1 cellular context compared by ENCODE assay signal in the genomic region with DNA sequence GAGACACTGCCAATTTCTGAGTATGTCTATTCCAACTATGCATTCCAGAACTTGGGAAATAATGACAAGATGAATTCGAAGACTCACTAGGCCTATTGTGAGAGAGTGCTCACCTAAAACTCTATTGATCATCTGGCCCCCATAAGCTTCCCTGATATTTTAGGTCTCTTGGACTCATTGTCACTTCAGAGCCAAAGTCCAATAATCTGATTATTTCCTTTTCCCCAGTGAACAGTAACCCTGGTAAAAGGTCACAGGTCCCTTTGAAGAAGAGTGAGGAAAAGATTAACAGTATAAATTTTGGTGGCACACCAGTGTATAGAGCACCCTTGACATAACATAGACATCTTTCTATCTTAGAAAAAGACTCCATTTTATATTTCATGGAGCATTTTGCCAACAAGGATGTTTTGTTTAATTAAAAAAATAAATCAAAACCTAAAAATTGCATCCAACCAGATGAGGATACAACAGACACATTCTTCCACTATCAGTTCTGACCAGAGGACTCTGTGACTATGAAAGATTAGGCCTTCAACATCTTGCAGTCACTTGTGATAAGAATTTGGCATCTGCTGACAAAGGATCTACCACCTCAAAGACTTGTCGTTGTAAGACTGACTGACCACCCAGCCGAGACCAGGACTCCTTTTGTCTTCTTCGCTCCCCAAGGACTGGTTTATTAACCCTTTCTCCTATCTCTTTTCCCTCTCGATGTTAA.
TF ChIP-seq lines count a peak whose summit lies in the region.

No MANE protein-coding gene starts in this region.

TF ChIP-seq in K562, 482 proteins besides CTCF, POLR2A, EP300 and RAD21 (continued from another document and continues in another):
- TF ChIP-seq ZNF644 (tag; IDR thresholded peaks at IDR 0.05; ENCODE audit: low read depth), result peak; percentile 89
- TF ChIP-seq ZNF778 (CRISPR knock-in tag; IDR thresholded peaks at IDR 0.05), result no peak
- TF ChIP-seq NEUROD1 (IDR thresholded peaks at IDR 0.05; ENCODE audit: borderline replicate concordance, low read depth, low read length, partially characterized antibody), result no peak
- no peak for TF ChIP-seq KLF6 (CRISPR knock-in tag; IDR thresholded peaks at IDR 0.05; ENCODE audit: borderline replicate concordance)
- TF ChIP-seq, protein P1, sequence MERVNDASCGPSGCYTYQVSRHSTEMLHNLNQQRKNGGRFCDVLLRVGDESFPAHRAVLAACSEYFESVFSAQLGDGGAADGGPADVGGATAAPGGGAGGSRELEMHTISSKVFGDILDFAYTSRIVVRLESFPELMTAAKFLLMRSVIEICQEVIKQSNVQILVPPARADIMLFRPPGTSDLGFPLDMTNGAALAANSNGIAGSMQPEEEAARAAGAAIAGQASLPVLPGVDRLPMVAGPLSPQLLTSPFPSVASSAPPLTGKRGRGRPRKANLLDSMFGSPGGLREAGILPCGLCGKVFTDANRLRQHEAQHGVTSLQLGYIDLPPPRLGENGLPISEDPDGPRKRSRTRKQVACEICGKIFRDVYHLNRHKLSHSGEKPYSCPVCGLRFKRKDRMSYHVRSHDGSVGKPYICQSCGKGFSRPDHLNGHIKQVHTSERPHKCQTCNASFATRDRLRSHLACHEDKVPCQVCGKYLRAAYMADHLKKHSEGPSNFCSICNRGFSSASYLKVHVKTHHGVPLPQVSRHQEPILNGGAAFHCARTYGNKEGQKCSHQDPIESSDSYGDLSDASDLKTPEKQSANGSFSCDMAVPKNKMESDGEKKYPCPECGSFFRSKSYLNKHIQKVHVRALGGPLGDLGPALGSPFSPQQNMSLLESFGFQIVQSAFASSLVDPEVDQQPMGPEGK (CRISPR knock-in tag; IDR thresholded peaks at IDR 0.05; ENCODE audit: borderline replicate concordance), result no peak
- no peak for TF ChIP-seq MTA3 (IDR thresholded peaks at IDR 0.05; ENCODE audit: borderline replicate concordance)
- no peak for TF ChIP-seq RFX1 (IDR thresholded peaks at IDR 0.05)
- TF ChIP-seq ZNF561 (CRISPR knock-in tag; conservative IDR thresholded peaks at IDR 0.05), result no peak
- no peak for TF ChIP-seq RBM34 (IDR thresholded peaks at IDR 0.05; ENCODE audit: borderline replicate concordance, insufficient read depth, low read length)
- peak; percentile 95 for TF ChIP-seq ARID1B (IDR thresholded peaks at IDR 0.05)
- TF ChIP-seq XRCC4 (IDR thresholded peaks at IDR 0.05; ENCODE audit: extremely low read depth, insufficient read depth, insufficient read length), result no peak
- no peak for TF ChIP-seq PYGO2 (tag; IDR thresholded peaks at IDR 0.05)
- TF ChIP-seq IRF2 (CRISPR knock-in tag; IDR thresholded peaks at IDR 0.05), result no peak
- no peak; the same call in 1 of the 2 replicates for TF ChIP-seq MECOM (CRISPR knock-in tag; IDR thresholded peaks at IDR 0.05)
- no peak for TF ChIP-seq DNMT1 (IDR thresholded peaks at IDR 0.05)
- no peak for TF ChIP-seq PCBP1 (IDR thresholded peaks at IDR 0.05; ENCODE audit: low read depth, low read length, poor library complexity, severe bottlenecking)
- no peak for TF ChIP-seq FOXJ3 (CRISPR knock-in tag; IDR thresholded peaks at IDR 0.05)
- no peak for TF ChIP-seq ESRRA (IDR thresholded peaks at IDR 0.05; ENCODE audit: borderline replicate concordance, low read depth)
- no peak for TF ChIP-seq ZNF696 (CRISPR knock-in tag; conservative IDR thresholded peaks at IDR 0.05)
- TF ChIP-seq MTA1 (IDR thresholded peaks at IDR 0.05; ENCODE audit: borderline replicate concordance), result peak; percentile 30; the same call in 1 of the 2 replicates
- TF ChIP-seq, protein P2, sequence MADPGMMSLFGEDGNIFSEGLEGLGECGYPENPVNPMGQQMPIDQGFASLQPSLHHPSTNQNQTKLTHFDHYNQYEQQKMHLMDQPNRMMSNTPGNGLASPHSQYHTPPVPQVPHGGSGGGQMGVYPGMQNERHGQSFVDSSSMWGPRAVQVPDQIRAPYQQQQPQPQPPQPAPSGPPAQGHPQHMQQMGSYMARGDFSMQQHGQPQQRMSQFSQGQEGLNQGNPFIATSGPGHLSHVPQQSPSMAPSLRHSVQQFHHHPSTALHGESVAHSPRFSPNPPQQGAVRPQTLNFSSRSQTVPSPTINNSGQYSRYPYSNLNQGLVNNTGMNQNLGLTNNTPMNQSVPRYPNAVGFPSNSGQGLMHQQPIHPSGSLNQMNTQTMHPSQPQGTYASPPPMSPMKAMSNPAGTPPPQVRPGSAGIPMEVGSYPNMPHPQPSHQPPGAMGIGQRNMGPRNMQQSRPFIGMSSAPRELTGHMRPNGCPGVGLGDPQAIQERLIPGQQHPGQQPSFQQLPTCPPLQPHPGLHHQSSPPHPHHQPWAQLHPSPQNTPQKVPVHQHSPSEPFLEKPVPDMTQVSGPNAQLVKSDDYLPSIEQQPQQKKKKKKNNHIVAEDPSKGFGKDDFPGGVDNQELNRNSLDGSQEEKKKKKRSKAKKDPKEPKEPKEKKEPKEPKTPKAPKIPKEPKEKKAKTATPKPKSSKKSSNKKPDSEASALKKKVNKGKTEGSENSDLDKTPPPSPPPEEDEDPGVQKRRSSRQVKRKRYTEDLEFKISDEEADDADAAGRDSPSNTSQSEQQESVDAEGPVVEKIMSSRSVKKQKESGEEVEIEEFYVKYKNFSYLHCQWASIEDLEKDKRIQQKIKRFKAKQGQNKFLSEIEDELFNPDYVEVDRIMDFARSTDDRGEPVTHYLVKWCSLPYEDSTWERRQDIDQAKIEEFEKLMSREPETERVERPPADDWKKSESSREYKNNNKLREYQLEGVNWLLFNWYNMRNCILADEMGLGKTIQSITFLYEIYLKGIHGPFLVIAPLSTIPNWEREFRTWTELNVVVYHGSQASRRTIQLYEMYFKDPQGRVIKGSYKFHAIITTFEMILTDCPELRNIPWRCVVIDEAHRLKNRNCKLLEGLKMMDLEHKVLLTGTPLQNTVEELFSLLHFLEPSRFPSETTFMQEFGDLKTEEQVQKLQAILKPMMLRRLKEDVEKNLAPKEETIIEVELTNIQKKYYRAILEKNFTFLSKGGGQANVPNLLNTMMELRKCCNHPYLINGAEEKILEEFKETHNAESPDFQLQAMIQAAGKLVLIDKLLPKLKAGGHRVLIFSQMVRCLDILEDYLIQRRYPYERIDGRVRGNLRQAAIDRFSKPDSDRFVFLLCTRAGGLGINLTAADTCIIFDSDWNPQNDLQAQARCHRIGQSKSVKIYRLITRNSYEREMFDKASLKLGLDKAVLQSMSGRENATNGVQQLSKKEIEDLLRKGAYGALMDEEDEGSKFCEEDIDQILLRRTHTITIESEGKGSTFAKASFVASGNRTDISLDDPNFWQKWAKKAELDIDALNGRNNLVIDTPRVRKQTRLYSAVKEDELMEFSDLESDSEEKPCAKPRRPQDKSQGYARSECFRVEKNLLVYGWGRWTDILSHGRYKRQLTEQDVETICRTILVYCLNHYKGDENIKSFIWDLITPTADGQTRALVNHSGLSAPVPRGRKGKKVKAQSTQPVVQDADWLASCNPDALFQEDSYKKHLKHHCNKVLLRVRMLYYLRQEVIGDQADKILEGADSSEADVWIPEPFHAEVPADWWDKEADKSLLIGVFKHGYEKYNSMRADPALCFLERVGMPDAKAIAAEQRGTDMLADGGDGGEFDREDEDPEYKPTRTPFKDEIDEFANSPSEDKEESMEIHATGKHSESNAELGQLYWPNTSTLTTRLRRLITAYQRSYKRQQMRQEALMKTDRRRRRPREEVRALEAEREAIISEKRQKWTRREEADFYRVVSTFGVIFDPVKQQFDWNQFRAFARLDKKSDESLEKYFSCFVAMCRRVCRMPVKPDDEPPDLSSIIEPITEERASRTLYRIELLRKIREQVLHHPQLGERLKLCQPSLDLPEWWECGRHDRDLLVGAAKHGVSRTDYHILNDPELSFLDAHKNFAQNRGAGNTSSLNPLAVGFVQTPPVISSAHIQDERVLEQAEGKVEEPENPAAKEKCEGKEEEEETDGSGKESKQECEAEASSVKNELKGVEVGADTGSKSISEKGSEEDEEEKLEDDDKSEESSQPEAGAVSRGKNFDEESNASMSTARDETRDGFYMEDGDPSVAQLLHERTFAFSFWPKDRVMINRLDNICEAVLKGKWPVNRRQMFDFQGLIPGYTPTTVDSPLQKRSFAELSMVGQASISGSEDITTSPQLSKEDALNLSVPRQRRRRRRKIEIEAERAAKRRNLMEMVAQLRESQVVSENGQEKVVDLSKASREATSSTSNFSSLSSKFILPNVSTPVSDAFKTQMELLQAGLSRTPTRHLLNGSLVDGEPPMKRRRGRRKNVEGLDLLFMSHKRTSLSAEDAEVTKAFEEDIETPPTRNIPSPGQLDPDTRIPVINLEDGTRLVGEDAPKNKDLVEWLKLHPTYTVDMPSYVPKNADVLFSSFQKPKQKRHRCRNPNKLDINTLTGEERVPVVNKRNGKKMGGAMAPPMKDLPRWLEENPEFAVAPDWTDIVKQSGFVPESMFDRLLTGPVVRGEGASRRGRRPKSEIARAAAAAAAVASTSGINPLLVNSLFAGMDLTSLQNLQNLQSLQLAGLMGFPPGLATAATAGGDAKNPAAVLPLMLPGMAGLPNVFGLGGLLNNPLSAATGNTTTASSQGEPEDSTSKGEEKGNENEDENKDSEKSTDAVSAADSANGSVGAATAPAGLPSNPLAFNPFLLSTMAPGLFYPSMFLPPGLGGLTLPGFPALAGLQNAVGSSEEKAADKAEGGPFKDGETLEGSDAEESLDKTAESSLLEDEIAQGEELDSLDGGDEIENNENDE (IDR thresholded peaks at IDR 0.05; ENCODE audit: low read depth, low read length), result no peak
- TF ChIP-seq KAT2B (IDR thresholded peaks at IDR 0.05; ENCODE audit: low read depth, low read length), result no peak
- TF ChIP-seq CREM (IDR thresholded peaks at IDR 0.05; ENCODE audit: low read depth), result no peak
- TF ChIP-seq HMG20A (CRISPR knock-in tag; conservative IDR thresholded peaks at IDR 0.05), result no peak
- no peak for TF ChIP-seq MEF2D (tag; conservative IDR thresholded peaks at IDR 0.05; ENCODE audit: low read depth)
- TF ChIP-seq FOSL1 (tag; conservative IDR thresholded peaks at IDR 0.05), result peak; percentile 39; the same call in 1 of the 2 replicates
- TF ChIP-seq SMARCB1 (IDR thresholded peaks at IDR 0.05; ENCODE audit: insufficient read length, low read depth), result no peak
- no peak for TF ChIP-seq KLF10 (CRISPR knock-in tag; IDR thresholded peaks at IDR 0.05)
- no peak for TF ChIP-seq ZNF780A (CRISPR knock-in tag; IDR thresholded peaks at IDR 0.05)
- TF ChIP-seq, protein P3, sequence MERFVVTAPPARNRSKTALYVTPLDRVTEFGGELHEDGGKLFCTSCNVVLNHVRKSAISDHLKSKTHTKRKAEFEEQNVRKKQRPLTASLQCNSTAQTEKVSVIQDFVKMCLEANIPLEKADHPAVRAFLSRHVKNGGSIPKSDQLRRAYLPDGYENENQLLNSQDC (CRISPR knock-in tag; IDR thresholded peaks at IDR 0.05), result no peak
- no peak for TF ChIP-seq RNF2 (IDR thresholded peaks at IDR 0.05)
- peak; percentile 97 for TF ChIP-seq TAL1 (IDR thresholded peaks at IDR 0.05)
- TF ChIP-seq ZNF41 (CRISPR knock-in tag; conservative IDR thresholded peaks at IDR 0.05), result no peak
- TF ChIP-seq, protein P4, sequence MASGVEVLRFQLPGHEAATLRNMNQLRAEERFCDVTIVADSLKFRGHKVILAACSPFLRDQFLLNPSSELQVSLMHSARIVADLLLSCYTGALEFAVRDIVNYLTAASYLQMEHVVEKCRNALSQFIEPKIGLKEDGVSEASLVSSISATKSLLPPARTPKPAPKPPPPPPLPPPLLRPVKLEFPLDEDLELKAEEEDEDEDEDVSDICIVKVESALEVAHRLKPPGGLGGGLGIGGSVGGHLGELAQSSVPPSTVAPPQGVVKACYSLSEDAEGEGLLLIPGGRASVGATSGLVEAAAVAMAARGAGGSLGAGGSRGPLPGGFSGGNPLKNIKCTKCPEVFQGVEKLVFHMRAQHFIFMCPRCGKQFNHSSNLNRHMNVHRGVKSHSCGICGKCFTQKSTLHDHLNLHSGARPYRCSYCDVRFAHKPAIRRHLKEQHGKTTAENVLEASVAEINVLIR (CRISPR knock-in tag; IDR thresholded peaks at IDR 0.05), result no peak
- TF ChIP-seq, protein P5, sequence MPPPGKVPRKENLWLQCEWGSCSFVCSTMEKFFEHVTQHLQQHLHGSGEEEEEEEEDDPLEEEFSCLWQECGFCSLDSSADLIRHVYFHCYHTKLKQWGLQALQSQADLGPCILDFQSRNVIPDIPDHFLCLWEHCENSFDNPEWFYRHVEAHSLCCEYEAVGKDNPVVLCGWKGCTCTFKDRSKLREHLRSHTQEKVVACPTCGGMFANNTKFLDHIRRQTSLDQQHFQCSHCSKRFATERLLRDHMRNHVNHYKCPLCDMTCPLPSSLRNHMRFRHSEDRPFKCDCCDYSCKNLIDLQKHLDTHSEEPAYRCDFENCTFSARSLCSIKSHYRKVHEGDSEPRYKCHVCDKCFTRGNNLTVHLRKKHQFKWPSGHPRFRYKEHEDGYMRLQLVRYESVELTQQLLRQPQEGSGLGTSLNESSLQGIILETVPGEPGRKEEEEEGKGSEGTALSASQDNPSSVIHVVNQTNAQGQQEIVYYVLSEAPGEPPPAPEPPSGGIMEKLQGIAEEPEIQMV (tag; conservative IDR thresholded peaks at IDR 0.05; ENCODE audit: low read depth), result no peak
- TF ChIP-seq FOS (IDR thresholded peaks at IDR 0.05; ENCODE audit: extremely low read depth, insufficient read length), result no peak
- TF ChIP-seq FOXA3 (CRISPR knock-in tag; conservative IDR thresholded peaks at IDR 0.05 in 1 of 2, IDR thresholded peaks at IDR 0.05 in 1 of 2), result no peak
- TF ChIP-seq, protein P6, sequence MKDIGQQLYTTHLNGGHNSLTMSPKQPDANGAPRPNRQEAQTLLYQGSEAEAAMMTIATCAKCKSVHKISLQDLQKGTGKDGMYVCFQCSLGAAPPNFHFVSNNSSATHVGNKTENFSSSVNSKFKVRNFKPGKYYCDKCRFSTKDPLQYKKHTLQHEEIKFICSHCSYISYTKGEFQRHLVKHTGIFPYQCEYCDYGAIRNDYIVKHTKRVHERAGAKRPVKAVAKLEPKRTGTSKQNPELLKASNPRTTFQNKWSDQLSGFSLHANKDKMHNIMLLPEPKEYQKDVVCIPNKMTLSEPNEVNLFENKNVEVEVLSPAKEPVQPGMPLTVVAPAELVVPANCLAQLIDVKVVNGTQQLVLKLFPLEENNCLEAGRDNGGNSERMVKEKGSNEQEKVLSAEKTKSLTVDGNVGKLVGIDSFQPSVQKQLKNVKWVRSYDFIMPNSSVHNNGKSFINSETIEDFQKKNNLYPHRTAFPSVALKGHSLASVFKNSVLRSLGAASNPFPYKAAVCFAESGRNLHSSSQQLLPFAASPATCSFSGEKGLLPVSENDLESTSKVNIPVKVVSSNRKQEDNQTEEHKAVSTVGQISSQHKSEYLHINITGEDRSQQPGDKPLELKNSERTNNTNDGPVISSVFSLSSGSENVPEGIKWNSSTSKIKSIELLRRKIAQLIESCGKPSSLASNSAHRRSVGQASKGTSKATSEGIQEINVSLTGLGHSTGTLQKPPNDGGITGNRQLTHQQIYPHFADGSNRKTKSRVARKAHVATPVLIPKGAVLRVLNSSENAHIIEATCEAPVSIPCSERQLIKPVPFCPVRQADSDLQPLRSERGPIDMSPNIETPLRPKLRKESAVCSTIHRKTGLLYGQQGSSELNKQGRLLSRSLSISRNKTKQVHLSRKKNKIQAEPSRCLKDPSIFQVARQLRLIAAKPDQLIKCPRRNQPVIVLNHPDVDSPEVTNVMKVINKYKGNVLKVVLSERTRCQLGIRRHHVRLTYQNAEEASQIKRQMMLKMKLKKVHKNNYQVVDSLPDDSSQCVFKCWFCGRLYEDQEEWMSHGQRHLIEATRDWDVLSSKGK (CRISPR knock-in tag; IDR thresholded peaks at IDR 0.05), result no peak
- TF ChIP-seq, protein P7, sequence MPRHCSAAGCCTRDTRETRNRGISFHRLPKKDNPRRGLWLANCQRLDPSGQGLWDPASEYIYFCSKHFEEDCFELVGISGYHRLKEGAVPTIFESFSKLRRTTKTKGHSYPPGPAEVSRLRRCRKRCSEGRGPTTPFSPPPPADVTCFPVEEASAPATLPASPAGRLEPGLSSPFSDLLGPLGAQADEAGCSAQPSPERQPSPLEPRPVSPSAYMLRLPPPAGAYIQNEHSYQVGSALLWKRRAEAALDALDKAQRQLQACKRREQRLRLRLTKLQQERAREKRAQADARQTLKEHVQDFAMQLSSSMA (CRISPR knock-in tag; IDR thresholded peaks at IDR 0.05), result no peak
- no peak for TF ChIP-seq GTF2F1 (IDR thresholded peaks at IDR 0.05; ENCODE audit: low read depth, low read length)
- no peak for TF ChIP-seq MCM2 (IDR thresholded peaks at IDR 0.05; ENCODE audit: low read depth)
- TF ChIP-seq ZNF212 (CRISPR knock-in tag; IDR thresholded peaks at IDR 0.05), result no peak
